ENCODE assay signal across 14 cellular contexts in genomic region chr2:68110102-68110501, GRCh38. TPM values are rescaled to one million over a fixed set of nuclear protein-coding genes. Genes with fewer than 3 reads are reported as not detected.
DNase-seq lines count a peak whose midpoint lies in the region; ATAC-seq, FAIRE-seq and TF ChIP-seq lines count a peak whose summit lies in the region.
"Had no signal": no experiment of that assay in that cellular context is flagged by ENCODE, and none has a peak within 500 bp of the region (broad histone marks: within the 10 kb centered on the region; RNA-seq: fewer than 3 reads in every experiment).

No MANE protein-coding gene starts in this region.

- no peak; the same call in 1 of the 2 replicates for TF ChIP-seq CTCF in HFFc6 (IDR thresholded peaks at IDR 0.05)
- peak; percentile 56 for TF ChIP-seq CTCF in Loucy (conservative IDR thresholded peaks at IDR 0.05; ENCODE audit: low read length)
- TF ChIP-seq CTCF in foreskin keratinocyte (conservative IDR thresholded peaks at IDR 0.05): peak; percentile 21

- no peaks in the 10 kb centered on the region for H3K4me1 ChIP-seq in Loucy (ENCODE audit: insufficient read depth, low read length, poor library complexity, severe bottlenecking)
- no peaks in the 10 kb centered on the region for H3K4me1 ChIP-seq in foreskin keratinocyte
- H3K4me1 ChIP-seq: HAP-1 had no signal

- H2AFZ ChIP-seq in Loucy (ENCODE audit: low read length): no peak overlapping the region

- H3K4me2 ChIP-seq in Loucy (ENCODE audit: low read depth, low read length, poor library complexity, severe bottlenecking): no peak overlapping the region

- no peak overlapping the region for H3K4me3 Mint-ChIP-seq in HFFc6
- no peak overlapping the region for H3K4me3 Mint-ChIP-seq in activated naive CD8-positive, alpha-beta T cell treated with anti-CD3 and anti-CD28 coated beads for 36 hours
- H3K4me3 Mint-ChIP-seq: T-helper 1 cell treated with Interleukin-12 subunit alpha and Interleukin-12 subunit beta and Interleukin-4 antibody, amounts not matched to agents 30 μg/mL and 1 μg/mL, for 36 hours had no signal

- TF ChIP-seq POLR2A in H54 (IDR thresholded peaks at IDR 0.05; ENCODE audit: low read depth, low read length): no peak

- H3K27ac Mint-ChIP-seq in HFFc6: no peak overlapping the region
- H3K27ac Mint-ChIP-seq in activated naive CD8-positive, alpha-beta T cell treated with anti-CD3 and anti-CD28 coated beads for 36 hours: no peak overlapping the region
- H3K27ac Mint-ChIP-seq: T-helper 1 cell treated with Interleukin-12 subunit alpha and Interleukin-12 subunit beta and Interleukin-4 antibody, amounts not matched to agents 30 μg/mL and 1 μg/mL, for 36 hours had no signal

- no peaks in the 10 kb centered on the region for H3K9me2 ChIP-seq in Loucy (replicated peaks; ENCODE audit: low read depth, low read length)

- DNase-seq in HFFc6: peak; percentile 16
- DNase-seq in foreskin keratinocyte: no peak
- DNase-seq in left colon: no peak
- DNase-seq in activated naive CD8-positive, alpha-beta T cell treated with anti-CD3 and anti-CD28 coated beads for 36 hours: no peak
- DNase-seq in H54 (ENCODE audit: insufficient read length, low spot score): no peak
- no peak for DNase-seq in activated CD4-positive, alpha-beta T cell treated with anti-CD3 and anti-CD28 coated beads, Interleukin-2, amount 50 U/mL, for 1 hour
- DNase-seq: mesenchymal stem cell, NCI-H1092, right cardiac atrium had no signal

- H3K27me3 ChIP-seq in Loucy (ENCODE audit: insufficient read depth, low read length, poor library complexity, severe bottlenecking) (no peaks in the 10 kb centered on the region), foreskin keratinocyte (no peaks in the 10 kb centered on the region)

- H3K36me3 ChIP-seq in Loucy (ENCODE audit: insufficient read depth, low read length): no peaks in the 10 kb centered on the region
- H3K36me3 ChIP-seq: HAP-1 had no signal

- no peak overlapping the region for H3K27ac ChIP-seq in foreskin keratinocyte

- no peaks in the 10 kb centered on the region for H3F3A ChIP-seq in Loucy (ENCODE audit: low read depth)

- H3K4me3 ChIP-seq in Loucy (ENCODE audit: low read length, poor library complexity, severe bottlenecking): no peak overlapping the region
- H3K4me3 ChIP-seq: HAP-1 had no signal

- H4K20me1 ChIP-seq in Loucy (ENCODE audit: insufficient read depth, low read length, poor library complexity, severe bottlenecking): no peaks in the 10 kb centered on the region

- H3K36me3 Mint-ChIP-seq in HFFc6 (ENCODE audit: low read depth): no peaks in the 10 kb centered on the region; the same call in 1 of the 2 replicates
- peaks cover 11% of the 10 kb centered on the region for H3K36me3 Mint-ChIP-seq in activated naive CD8-positive, alpha-beta T cell treated with anti-CD3 and anti-CD28 coated beads for 36 hours

- no peaks in the 10 kb centered on the region for H3K4me1 Mint-ChIP-seq in HFFc6 (ENCODE audit: low read depth)
- H3K4me1 Mint-ChIP-seq in activated naive CD8-positive, alpha-beta T cell treated with anti-CD3 and anti-CD28 coated beads for 36 hours: no peaks in the 10 kb centered on the region

- FAIRE-seq in H54 (lab: Jason Lieb, UNC): no peak
- FAIRE-seq: frontal cortex had no signal

- no peak overlapping the region for H3K9ac ChIP-seq in Loucy (ENCODE audit: low read depth, low read length, poor library complexity, severe bottlenecking)

- H3K27me3 Mint-ChIP-seq in HFFc6 (ENCODE audit: insufficient read depth): peaks cover 12% of the 10 kb centered on the region
- no peaks in the 10 kb centered on the region for H3K27me3 Mint-ChIP-seq in activated naive CD8-positive, alpha-beta T cell treated with anti-CD3 and anti-CD28 coated beads for 36 hours

- peaks cover 12% of the 10 kb centered on the region for H3K9me3 ChIP-seq in Loucy (ENCODE audit: insufficient read depth, low read depth, low read length)
- H3K9me3 ChIP-seq: HAP-1 had no signal

- ATAC-seq in GM18867 (IDR thresholded peaks at IDR 0.05; ENCODE audit: unreplicated experiment): peak; percentile 99
- ATAC-seq in foreskin keratinocyte: no peak
- no peak for ATAC-seq in left colon
- ATAC-seq: right cardiac atrium had no signal

- intact Hi-C loops in left colon (cut with DNase I, micrococcal nuclease): no loop called here

- H3K79me2 ChIP-seq in Loucy (ENCODE audit: insufficient read depth, low read length): no peaks in the 10 kb centered on the region

- peaks cover 8% of the 10 kb centered on the region; the same call in 1 of the 2 replicates for H3K9me3 Mint-ChIP-seq in HFFc6
- H3K9me3 Mint-ChIP-seq in activated naive CD8-positive, alpha-beta T cell treated with anti-CD3 and anti-CD28 coated beads for 36 hours: peaks cover 14% of the 10 kb centered on the region

RNA-seq across cellular contexts. Expression of gene C1D, which starts 47.3 kb away (rescaled TPM):
- total RNA-seq in HFFc6 (2021; fragmentation: NEBNext Ultra II Directional; extraction: Animal tissue kit (Norgen Biotek cat#: 25700)): 10 to 100 TPM; 15.8 to 19.9 (median 18.1) TPM
- total RNA-seq in foreskin keratinocyte: 23.9 and 26.5 TPM in 2 replicates
- polyA plus RNA-seq in foreskin keratinocyte: 22.1 and 26.2 TPM in 2 replicates
- total RNA-seq in left colon: 10 to 100 TPM; 16.5 to 18.8 TPM
- 10 to 100 TPM; 34.1 to 39.6 TPM for total RNA-seq in activated naive CD8-positive, alpha-beta T cell treated with anti-CD3 and anti-CD28 coated beads for 36 hours

RNA-seq across cellular contexts. Expression of gene PNO1, which starts 47.6 kb away (rescaled TPM):
- total RNA-seq in HFFc6 (2021; fragmentation: NEBNext Ultra II Directional; extraction: Animal tissue kit (Norgen Biotek cat#: 25700)): 10 to 100 TPM; 18.3 to 26.0 (median 20.4) TPM
- 26.8 and 29.6 TPM in 2 replicates for total RNA-seq in foreskin keratinocyte
- polyA plus RNA-seq in foreskin keratinocyte: 21.4 and 26.4 TPM in 2 replicates
- 10 to 100 TPM in 1 of 2 donors, 1 to 10 TPM in 1; 5.5 to 10.5 TPM for total RNA-seq in left colon
- total RNA-seq in activated naive CD8-positive, alpha-beta T cell treated with anti-CD3 and anti-CD28 coated beads for 36 hours: 10 to 100 TPM; 37.8 to 42.4 TPM
